ENCODE assay signal across 1 cellular context in genomic region chr1:117341123-117341522, GRCh38.
TF ChIP-seq lines count a peak whose summit lies in the region.

No MANE protein-coding gene starts in this region.

TF ChIP-seq in K562, 482 proteins besides CTCF, POLR2A, EP300 and RAD21:
- no peak for TF ChIP-seq CBX5 (IDR thresholded peaks at IDR 0.05; ENCODE audit: borderline replicate concordance, low read depth)
- peak; percentile 47 for TF ChIP-seq CEBPB (tag; IDR thresholded peaks at IDR 0.05)
- TF ChIP-seq MLLT1 (IDR thresholded peaks at IDR 0.05) = no peak
- no peak for TF ChIP-seq E4F1 (CRISPR knock-in tag; IDR thresholded peaks at IDR 0.05; ENCODE audit: borderline replicate concordance)
- TF ChIP-seq IRF9 (tag; IDR thresholded peaks at IDR 0.05) = no peak
- no peak for TF ChIP-seq AFF4 (CRISPR knock-in tag; IDR thresholded peaks at IDR 0.05)
- TF ChIP-seq MED1 (CRISPR knock-in tag; IDR thresholded peaks at IDR 0.05; ENCODE audit: borderline replicate concordance) = no peak
- no peak for TF ChIP-seq PHF21A (IDR thresholded peaks at IDR 0.05; ENCODE audit: borderline replicate concordance, low read depth)
